In the genomic region with DNA sequence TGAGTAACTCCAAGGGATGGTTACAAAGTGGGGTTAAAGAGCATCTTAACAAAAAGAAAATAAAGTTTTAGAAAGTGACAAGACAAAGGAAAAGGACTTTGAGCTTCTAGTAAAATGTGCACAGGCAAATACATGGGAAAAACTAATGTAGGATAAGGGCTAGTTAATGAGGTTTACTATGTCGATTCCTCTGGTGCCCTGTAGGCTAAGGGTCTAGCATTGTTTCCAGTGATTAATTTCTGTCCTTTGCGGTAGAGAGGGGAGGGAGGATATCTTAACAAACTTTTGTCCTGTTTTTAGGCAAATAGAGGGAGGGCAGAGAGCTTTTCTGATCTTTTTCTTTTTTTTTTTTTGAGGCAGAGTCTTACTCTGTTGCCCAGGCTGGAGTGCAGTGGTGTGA, we compare ENCODE assay signal across 24 cellular contexts.
"Had no signal": no experiment of that assay in that cellular context is flagged by ENCODE, and none has a peak within 500 bp of the region (broad histone marks: within the 10 kb centered on the region; RNA-seq: fewer than 3 reads in every experiment).

No MANE protein-coding gene starts in this region.

- H3K36me3 ChIP-seq: adrenal gland, breast epithelium, MG63 had no signal

- H3K9ac ChIP-seq: KMS-11 had no signal

- H3K9me3 ChIP-seq: adrenal gland, breast epithelium, MG63 had no signal

- ATAC-seq: activated CD8-positive, alpha-beta memory T cell treated with anti-CD3 and anti-CD28 coated beads, Interleukin-2, amount 10 ng/mL, durations not matched to agents 7 days and 5 days; T-helper 17 cell; WTC11 had no signal

- H3K4me2 ChIP-seq: KMS-11 had no signal

- H3K4me3 ChIP-seq: adrenal gland, breast epithelium, MG63 had no signal

- H3K27me3 ChIP-seq: adrenal gland, breast epithelium, MG63 had no signal

- DNase-seq: activated CD4-positive, alpha-beta T cell treated with anti-CD3 and anti-CD28 coated beads for 48 hours; activated CD4-positive, alpha-beta T cell treated with anti-CD3 and anti-CD28 coated beads, Interleukin-2, amount 50 U/mL, for 4 hours; activated CD4-positive, CD25-positive, alpha-beta regulatory T cell treated with anti-CD3 and anti-CD28 coated beads, Interleukin-2, amount 50 U/mL, for 72 hours; activated CD8-positive, alpha-beta memory T cell treated with anti-CD3 and anti-CD28 coated beads, Interleukin-2, amount 10 ng/mL, durations not matched to agents 7 days and 5 days; activated effector memory CD4-positive, alpha-beta T cell treated with anti-CD3 and anti-CD28 coated beads, Interleukin-2, amount 50 U/mL, for 16 hours; activated naive CD4-positive, alpha-beta T cell treated with Interleukin-2 at 50 U/mL for 16 hours; activated naive CD8-positive, alpha-beta T cell treated with anti-CD3 and anti-CD28 coated beads for 36 hours; activated T-cell treated with anti-CD3 and anti-CD28 coated beads, Interleukin-2, amount 50 U/mL, for 24 hours; adrenal gland; aorta; caudate nucleus; MG63; MV-4-11; NCI-H1092 treated with DMSO at 0.1 percent for 48 hours; NCI-H1417 treated with DMSO at 0.1 percent for 48 hours; NCI-H1694 treated with DMSO at 0.1 percent for 48 hours; NCI-H2029 treated with DMSO at 0.1 percent for 48 hours; NCI-H524; SIG-M5; T-helper 17 cell; T-helper 9 cell had no signal

- H3K27ac ChIP-seq: adrenal gland, breast epithelium, KMS-11 had no signal

- H3K4me1 ChIP-seq: adrenal gland, breast epithelium had no signal
